In the genomic region with DNA sequence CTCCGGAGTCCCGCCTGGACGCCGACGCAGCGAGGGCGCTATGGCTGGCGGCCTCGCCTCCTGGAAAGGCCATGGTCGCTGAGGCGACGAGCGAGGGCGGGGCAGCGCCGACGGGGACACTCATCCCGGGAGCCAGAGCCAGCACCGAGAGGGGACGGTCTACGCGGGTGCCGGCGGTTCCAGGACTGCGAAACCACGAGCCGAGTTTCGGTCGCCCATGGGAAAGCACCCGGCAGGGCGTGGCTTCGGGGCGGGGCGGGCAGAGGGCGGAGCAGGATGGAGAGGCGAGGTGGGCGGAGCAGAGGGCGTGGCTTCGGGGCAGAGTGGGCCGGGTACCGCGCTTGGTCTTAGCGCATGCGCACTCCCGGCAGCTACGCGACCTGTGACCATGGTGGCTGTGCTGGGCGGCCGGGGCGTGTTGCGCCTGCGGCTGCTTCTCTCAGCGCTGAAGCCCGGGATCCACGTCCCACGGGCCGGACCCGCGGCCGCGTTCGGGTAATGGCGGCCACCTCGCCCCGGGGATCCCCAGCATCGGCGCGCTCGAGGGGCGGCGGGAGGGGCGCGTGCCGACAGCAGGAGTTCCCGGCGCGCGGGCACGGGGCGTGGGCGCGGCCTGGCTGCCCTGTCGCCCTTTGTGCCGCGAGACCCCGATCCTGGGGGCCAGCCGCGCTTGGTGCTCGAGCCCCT, we compare ENCODE assay signal across 1 cellular context.
TF ChIP-seq lines count a peak whose summit lies in the region.

BPHL (plus strand) TSS at position 359 of the 687 bp plus-strand sequence; CDS start at position 389, 30 bp downstream.

TF ChIP-seq in GM23338, 12 proteins besides CTCF, POLR2A, EP300 and RAD21:
- TF ChIP-seq POLR2AphosphoS5 (IDR thresholded peaks at IDR 0.05; ENCODE audit: low read depth) (peak; percentile 89), JUNB (IDR thresholded peaks at IDR 0.05; ENCODE audit: unreplicated experiment) (no peak), CREB1 (CRISPR knock-in tag; IDR thresholded peaks at IDR 0.05; ENCODE audit: low read depth) (0 out of 2 replicates have a peak, but pooled peaks have one; percentile 45)
- TF ChIP-seq, protein P1, sequence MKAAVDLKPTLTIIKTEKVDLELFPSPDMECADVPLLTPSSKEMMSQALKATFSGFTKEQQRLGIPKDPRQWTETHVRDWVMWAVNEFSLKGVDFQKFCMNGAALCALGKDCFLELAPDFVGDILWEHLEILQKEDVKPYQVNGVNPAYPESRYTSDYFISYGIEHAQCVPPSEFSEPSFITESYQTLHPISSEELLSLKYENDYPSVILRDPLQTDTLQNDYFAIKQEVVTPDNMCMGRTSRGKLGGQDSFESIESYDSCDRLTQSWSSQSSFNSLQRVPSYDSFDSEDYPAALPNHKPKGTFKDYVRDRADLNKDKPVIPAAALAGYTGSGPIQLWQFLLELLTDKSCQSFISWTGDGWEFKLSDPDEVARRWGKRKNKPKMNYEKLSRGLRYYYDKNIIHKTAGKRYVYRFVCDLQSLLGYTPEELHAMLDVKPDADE (IDR thresholded peaks at IDR 0.05), result peak; percentile 30; the same call in 1 of the 2 replicates
TF ChIP-seq in GM23338: peak in this region for 3.
